Comparison of ENCODE assay signal across 6 cellular contexts in genomic region chr19:57903298-57904174, GRCh38.
DNase-seq lines count a peak whose midpoint lies in the region; ATAC-seq lines count a peak whose summit lies in the region.

No MANE protein-coding gene starts in this region.

- peak; percentile 68 for DNase-seq in DMS53 (lab: John Stamatoyannopoulos, UW)
- DNase-seq in NCI-H1105 treated with DMSO at 0.1 percent for 48 hours (lab: John Stamatoyannopoulos, UW): peak; percentile 63
- peak; percentile 37 for DNase-seq in fibroblast of the conjunctiva (ENCODE audit: low read depth)
- DNase-seq in stimulated activated CD4-positive, alpha-beta T cell treated with anti-CD3 and anti-CD28 coated beads, Interleukin-2, amount 100 ng/mL, for 24 hours: no peak

- ATAC-seq in GM18858 (IDR thresholded peaks at IDR 0.05; ENCODE audit: unreplicated experiment) (no peak), GM19455 (IDR thresholded peaks at IDR 0.05; ENCODE audit: unreplicated experiment) (no peak)

Comparison
In these comparisons a context has a peak if more than half of its experiments do, and no peak if none do; other contexts are left out.
1. DNase-seq: peak in DMS53 (single experiment), NCI-H1105 treated with DMSO at 0.1 percent for 48 hours (single experiment) and fibroblast of the conjunctiva (single experiment); none in stimulated activated CD4-positive, alpha-beta T cell treated with anti-CD3 and anti-CD28 coated beads, Interleukin-2, amount 100 ng/mL, for 24 hours (0 of 2).